ENCODE assay signal across 24 cellular contexts in genomic region chr2:238860966-238861730, GRCh38. TPM values are rescaled to one million over a fixed set of nuclear protein-coding genes. Genes with fewer than 3 reads are reported as not detected.
DNase-seq lines count a peak whose midpoint lies in the region; ATAC-seq, FAIRE-seq and TF ChIP-seq lines count a peak whose summit lies in the region.
"Had no signal": no experiment of that assay in that cellular context is flagged by ENCODE, and none has a peak within 500 bp of the region (broad histone marks: within the 10 kb centered on the region; RNA-seq: fewer than 3 reads in every experiment).

No MANE protein-coding gene starts in this region.

- H3K4me1 Mint-ChIP-seq in endodermal cell, result peaks cover 9% of the 10 kb centered on the region
- H3K4me1 Mint-ChIP-seq: stimulated activated memory B cell treated with anti-CD40 and anti-IgM and Interleukin-4, amounts not matched to agents 10 μg/mL and 1 μg/mL and 100 μg/mL, for 72 hours had no signal

- H3K27ac ChIP-seq in HepG2 (ENCODE audit: extremely low read length, insufficient read depth, low read length) (no peak overlapping the region), right lobe of liver (no peak overlapping the region), endodermal cell (ENCODE audit: low read depth, low read length) (no peak overlapping the region), stomach (peak overlapping the region in 2 of 5 donors; percentile 40 to 51)
- H3K27ac ChIP-seq: C4-2B, lower lobe of right lung had no signal

- H3K27ac Mint-ChIP-seq in endodermal cell, result no peak overlapping the region
- H3K27ac Mint-ChIP-seq: activated CD8-positive, alpha-beta T cell treated with anti-CD3 and anti-CD28 coated beads, Interleukin-2, amount 10 ng/mL, durations not matched to agents 7 days and 5 days; dendritic cell treated with granulocyte-macrophage colony-stimulating factor and Interleukin-4, amounts not matched to agents 40 ng/mL and 50 ng/mL, for 4 days; stimulated activated memory B cell treated with anti-CD40 and anti-IgM and Interleukin-4, amounts not matched to agents 10 μg/mL and 1 μg/mL and 100 μg/mL, for 72 hours had no signal

- FAIRE-seq in HepG2 (lab: Jason Lieb, UNC), result no peak
- FAIRE-seq: A204.1, D721Med, small intestine had no signal

- BruUV-seq in HepG2 (replicated peaks; lab: Mats Ljungman, UMichigan), result no TSS peak

- DNase-seq in HepG2 (ENCODE audit: low spot score) (no peak), right lobe of liver (no peak), endodermal cell (peak; percentile 38), mesenteric fat pad (ENCODE audit: low spot score) (peak; percentile 71), stomach (no peak), NCI-H1092 (lab: John Stamatoyannopoulos, UW) (no peak)
- DNase-seq: activated CD8-positive, alpha-beta T cell treated with anti-CD3 and anti-CD28 coated beads, Interleukin-2, amount 10 ng/mL, durations not matched to agents 7 days and 5 days; amniotic stem cell; foreskin melanocyte; GOT3; hippocampal formation; KBM-7; lower lobe of right lung; NCI-H2171 treated with DMSO at 0.1 percent for 48 hours; NCI-H524 treated with DMSO at 0.1 percent for 48 hours; small intestine had no signal

- H2AFZ ChIP-seq in HepG2 (ENCODE audit: low read length), result no peak overlapping the region

- TF ChIP-seq RAD21 in HepG2 (CRISPR knock-in tag; IDR thresholded peaks at IDR 0.05), result no peak

- TF ChIP-seq POLR2A in HepG2 (IDR thresholded peaks at IDR 0.05; ENCODE audit: insufficient read depth in 1 of 2, low read depth in 2 of 2, low read length in 2 of 2), result no peak
- no peak for TF ChIP-seq POLR2A in right lobe of liver (IDR thresholded peaks at IDR 0.05)
- TF ChIP-seq POLR2A in stomach (IDR thresholded peaks at IDR 0.05), result no peak

- H3K4me2 ChIP-seq in HepG2 (ENCODE audit: low read depth, low read length), result no peak overlapping the region

- WGBS in HepG2 (ENCODE audit: low lambda C conversion rate), result 77% methylated on average over 21 of the region's 21 CpGs
- WGBS in right lobe of liver (ENCODE audit: insufficient coverage, low coverage, low lambda C conversion rate, missing lambda C conversion rate), result 82% methylated on average over 10 of the region's 21 CpGs
- 84 to 86% methylated on average over 20 to 21 of the region's 21 CpGs for WGBS in endodermal cell (ENCODE audit: insufficient coverage in 1 of 2, insufficient read length in 1 of 2), 2 experiments
- WGBS in stomach, 5 donors, result 76 to 80% (median 79%) methylated on average over 21 of the region's 21 CpGs

- no peak for TF ChIP-seq EP300 in HepG2 (IDR thresholded peaks at IDR 0.05; ENCODE audit: low read depth in 2 of 2, low read length in 2 of 2)
- TF ChIP-seq EP300 in HepG2 (CRISPR knock-in tag; IDR thresholded peaks at IDR 0.05; ENCODE audit: borderline replicate concordance), result no peak
- no peak for TF ChIP-seq EP300 in stomach (IDR thresholded peaks at IDR 0.05)

- ATAC-seq in HepG2 (no peak), right lobe of liver (no peak), HG03135 (IDR thresholded peaks at IDR 0.05; ENCODE audit: unreplicated experiment) (no peak)
- no peak for ATAC-seq in activated CD4-positive, CD25-positive, alpha-beta regulatory T cell treated with anti-CD3 and anti-CD28 coated beads, Interleukin-2, amount 50 U/mL, for 24 hours
- ATAC-seq: activated CD8-positive, alpha-beta T cell treated with anti-CD3 and anti-CD28 coated beads, Interleukin-2, amount 10 ng/mL, durations not matched to agents 7 days and 5 days; lower lobe of right lung; stimulated activated memory B cell treated with anti-CD40 and anti-IgM and Interleukin-4, amounts not matched to agents 10 μg/mL and 1 μg/mL and 100 μg/mL, for 72 hours had no signal

- CTCF ChIA-PET in HepG2 (lab: Yijun Ruan, JAX; ENCODE audit: low intra/inter-chr PET ratio, low total read pairs), result no interaction called here

- no peak for TF ChIP-seq CTCF in HepG2 (CRISPR knock-in tag; IDR thresholded peaks at IDR 0.05)
- no peak for TF ChIP-seq CTCF in right lobe of liver (IDR thresholded peaks at IDR 0.05)
- TF ChIP-seq CTCF in endodermal cell (conservative IDR thresholded peaks at IDR 0.05), result no peak
- no peak for TF ChIP-seq CTCF in stomach (IDR thresholded peaks at IDR 0.05)

- H3K4me3 ChIP-seq in HepG2 (replicated peaks in 1 of 3; ENCODE audit: insufficient read depth in 1 of 3, low read depth in 2 of 3, low read length in 3 of 3) (no peak overlapping the region), right lobe of liver (no peak overlapping the region), endodermal cell (ENCODE audit: low read length) (no peak overlapping the region), stomach (no peak overlapping the region)
- H3K4me3 ChIP-seq: lower lobe of right lung had no signal

- no peaks in the 10 kb centered on the region for H3K36me3 Mint-ChIP-seq in endodermal cell (ENCODE audit: low read depth)
- H3K36me3 Mint-ChIP-seq: stimulated activated memory B cell treated with anti-CD40 and anti-IgM and Interleukin-4, amounts not matched to agents 10 μg/mL and 1 μg/mL and 100 μg/mL, for 72 hours had no signal

- H3K79me2 ChIP-seq in HepG2 (ENCODE audit: insufficient read depth, low read length), result no peaks in the 10 kb centered on the region

- no peaks in the 10 kb centered on the region for H3K9me3 ChIP-seq in HepG2 (ENCODE audit: low read length)
- no peaks in the 10 kb centered on the region for H3K9me3 ChIP-seq in right lobe of liver
- no peaks in the 10 kb centered on the region for H3K9me3 ChIP-seq in endodermal cell (ENCODE audit: control insufficient read depth, low read length)
- no peaks in the 10 kb centered on the region for H3K9me3 ChIP-seq in stomach
- H3K9me3 ChIP-seq: lower lobe of right lung had no signal

- no peaks in the 10 kb centered on the region for H4K20me1 ChIP-seq in HepG2 (ENCODE audit: insufficient read depth, low read length)

- in situ Hi-C loops in HepG2 (cut with HindIII; ENCODE audit: extremely low pct_ligation_motif_present, low pct_unique_long_range_greater_than_20kb), result no loop called here

- no peaks in the 10 kb centered on the region for H3K27me3 Mint-ChIP-seq in endodermal cell (ENCODE audit: insufficient read depth)

- intact Hi-C loops in HepG2 (cut with micrococcal nuclease; ENCODE audit: unreplicated experiment) (no loop called here), right lobe of liver (cut with DNase I) (no loop called here), stomach (cut with DNase I; ENCODE audit: low total_unique reads) (no loop called here)

- no peak overlapping the region for H3K4me3 Mint-ChIP-seq in endodermal cell
- H3K4me3 Mint-ChIP-seq: activated CD8-positive, alpha-beta T cell treated with anti-CD3 and anti-CD28 coated beads, Interleukin-2, amount 10 ng/mL, durations not matched to agents 7 days and 5 days; dendritic cell treated with granulocyte-macrophage colony-stimulating factor and Interleukin-4, amounts not matched to agents 40 ng/mL and 50 ng/mL, for 4 days; neural crest cell; stimulated activated memory B cell treated with anti-CD40 and anti-IgM and Interleukin-4, amounts not matched to agents 10 μg/mL and 1 μg/mL and 100 μg/mL, for 72 hours had no signal

- POLR2A ChIA-PET in HepG2 (lab: Yijun Ruan, JAX), result no interaction called here

- peaks cover 2 to 24% of the 10 kb centered on the region in 2 experiments; a peak in 4 of 5 replicates for H3K27me3 ChIP-seq in HepG2 (ENCODE audit: control insufficient read depth in 1 of 2, insufficient read depth in 2 of 2, low read length in 2 of 2)
- no peaks in the 10 kb centered on the region for H3K27me3 ChIP-seq in right lobe of liver
- H3K27me3 ChIP-seq in endodermal cell (ENCODE audit: control insufficient read depth, insufficient read depth, low read length, poor library complexity, severe bottlenecking), result no peaks in the 10 kb centered on the region
- H3K27me3 ChIP-seq in stomach, result peaks cover 0 to 6% (median 4%) of the 10 kb centered on the region in 3 donors

- H3K9me3 Mint-ChIP-seq in endodermal cell, result no peaks in the 10 kb centered on the region
- H3K9me3 Mint-ChIP-seq: dendritic cell treated with granulocyte-macrophage colony-stimulating factor and Interleukin-4, amounts not matched to agents 40 ng/mL and 50 ng/mL, for 4 days; neural crest cell; stimulated activated memory B cell treated with anti-CD40 and anti-IgM and Interleukin-4, amounts not matched to agents 10 μg/mL and 1 μg/mL and 100 μg/mL, for 72 hours had no signal

- H3K36me3 ChIP-seq in HepG2 (replicated peaks in 1 of 2; ENCODE audit: control insufficient read depth in 1 of 2, insufficient read depth in 2 of 2, low read length in 2 of 2), result no peaks in the 10 kb centered on the region
- no peaks in the 10 kb centered on the region for H3K36me3 ChIP-seq in right lobe of liver
- H3K36me3 ChIP-seq in endodermal cell (ENCODE audit: control insufficient read depth, insufficient read depth, low read length), result no peaks in the 10 kb centered on the region
- no peaks in the 10 kb centered on the region for H3K36me3 ChIP-seq in stomach
- H3K36me3 ChIP-seq: lower lobe of right lung had no signal

- H3K4me1 ChIP-seq in HepG2 (ENCODE audit: insufficient read depth, low read length) (peaks cover 31% of the 10 kb centered on the region), right lobe of liver (no peaks in the 10 kb centered on the region), endodermal cell (ENCODE audit: control insufficient read depth, insufficient read depth, low read length) (peaks cover 9% of the 10 kb centered on the region), stomach (peaks cover 23 to 55% (median 34%) of the 10 kb centered on the region in 4 donors)

- no peak overlapping the region for H3K9ac ChIP-seq in HepG2 (ENCODE audit: insufficient read depth, low read depth, low read length)
- no peak overlapping the region for H3K9ac ChIP-seq in endodermal cell (ENCODE audit: extremely low read depth, low read length, poor library complexity, severe bottlenecking)

RNA-seq across cellular contexts. Expression of gene TWIST2, which starts 13.3 kb away (rescaled TPM):
- total RNA-seq in HepG2 (2016; rRNA removed; fragmentation: Illumina TruSeq; extraction: Trizol) (0.11 TPM in 1 of 2 replicates, not detected in the other), right lobe of liver (under 1 TPM in 3 of 6 experiments, not detected in 3; 0.15 to 0.56 (median 0.18) TPM), endodermal cell (1 to 10 TPM in 1 of 2 donors, not detected in 1; 1.9 TPM), mesenteric fat pad (73.9 TPM), stomach (10 to 100 TPM in 3 of 5 donors, 1 to 10 TPM in 1, under 1 TPM in 1; 0.58 to 58.0 (median 22.8) TPM)
- total RNA-seq in HepG2 (2016; cell fraction: cytosol; rRNA removed; fragmentation: Illumina TruSeq; extraction: Trizol; ENCODE audit: low read depth), result 0.18 and 0.20 TPM in 2 replicates
- not detected in 2 replicates for total RNA-seq in HepG2 (2016; cell fraction: insoluble cytoplasmic fraction; rRNA removed; fragmentation: Illumina TruSeq; extraction: Trizol)
- total RNA-seq in HepG2 (2016; cell fraction: membrane; rRNA removed; fragmentation: Illumina TruSeq; extraction: Trizol), result 0.21 and 0.25 TPM in 2 replicates
- not detected in 2 replicates for total RNA-seq in HepG2 (2016; cell fraction: nucleus; rRNA removed; fragmentation: Illumina TruSeq; extraction: Trizol)
- polyA plus RNA-seq in HepG2 (2011; rRNA removed) (0.08 and 0.09 TPM in 2 replicates), stomach (10 to 100 TPM in 2 of 3 donors, 1 to 10 TPM in 1; 5.6 to 13.0 (median 11.6) TPM)
- polyA plus RNA-seq in HepG2 (2011; cell fraction: cytosol; rRNA removed), result 0.10 and 0.34 TPM in 2 replicates
- polyA plus RNA-seq in HepG2 (2011; cell fraction: nucleus; rRNA removed), result 0.21 TPM in 1 of 2 replicates, not detected in the other
- polyA plus RNA-seq in HepG2 (2012), result 0.09 TPM in 1 of 2 replicates, not detected in the other
- 0.21 and 0.36 TPM in 2 replicates for polyA plus RNA-seq in HepG2 (2016; cell fraction: cytosol; fragmentation: Illumina TruSeq; extraction: Trizol; ENCODE audit: low read depth)
- polyA plus RNA-seq in HepG2 (2016; cell fraction: insoluble cytoplasmic fraction; fragmentation: Illumina TruSeq; extraction: Trizol; ENCODE audit: low read depth), result not detected in 2 replicates
- polyA plus RNA-seq in HepG2 (2016; cell fraction: membrane; fragmentation: Illumina TruSeq; extraction: Trizol; ENCODE audit: low read depth), result 0.12 TPM in 1 of 2 replicates, not detected in the other
- not detected in 2 replicates for polyA plus RNA-seq in HepG2 (2016; cell fraction: nucleus; fragmentation: Illumina TruSeq; extraction: Trizol; ENCODE audit: insufficient read depth, low read depth)
- polyA minus RNA-seq in HepG2 (2011; rRNA and poly(A)+ RNA removed; ENCODE audit: low replicate concordance), result 0.32 and 4.4 TPM in 2 replicates
- polyA minus RNA-seq in HepG2 (2011; cell fraction: cytosol; rRNA and poly(A)+ RNA removed), result not detected in 2 replicates
- polyA minus RNA-seq in HepG2 (2011; cell fraction: nucleus; rRNA and poly(A)+ RNA removed), result 0.37 and 0.39 TPM in 2 replicates
- 1.3 TPM for polyA plus RNA-seq in endodermal cell (2013, experiment 1 of 2)
- 0.83 TPM for polyA plus RNA-seq in endodermal cell (2013, experiment 2 of 2)
- total RNA-seq: activated CD8-positive, alpha-beta T cell treated with anti-CD3 and anti-CD28 coated beads, Interleukin-2, amount 10 ng/mL, durations not matched to agents 7 days and 5 days had no signal

Comparison
In these comparisons a context has a peak if more than half of its experiments do, and no peak if none do; other contexts are left out.
1. DNase-seq: peak in endodermal cell (single experiment) and mesenteric fat pad (single experiment); none in HepG2 (single experiment), right lobe of liver (0 of 3), stomach (single experiment) and NCI-H1092 (single experiment).